Comparison of ENCODE assay signal across 8 cellular contexts in genomic region chr21:38660333-38661295, GRCh38.
DNase-seq lines count a peak whose midpoint lies in the region; ATAC-seq lines count a peak whose summit lies in the region.

No MANE protein-coding gene starts in this region.

- peaks cover 45% of the 10 kb centered on the region for H3K27me3 ChIP-seq in thymus (ENCODE audit: control insufficient read depth, insufficient read depth)

- H3K36me3 ChIP-seq in thymus (ENCODE audit: control insufficient read depth, insufficient read depth): no peaks in the 10 kb centered on the region

- no peaks in the 10 kb centered on the region for H3K36me3 Mint-ChIP-seq in T-helper 1 cell treated with Interleukin-12 subunit alpha and Interleukin-12 subunit beta and Interleukin-4 antibody, amounts not matched to agents 30 μg/mL and 1 μg/mL, for 36 hours (ENCODE audit: low read depth)

- H3K4me1 ChIP-seq in thymus (ENCODE audit: control insufficient read depth, insufficient read depth, low read length): peaks cover 14% of the 10 kb centered on the region

- peaks cover 4% of the 10 kb centered on the region for H3K4me1 Mint-ChIP-seq in T-helper 1 cell treated with Interleukin-12 subunit alpha and Interleukin-12 subunit beta and Interleukin-4 antibody, amounts not matched to agents 30 μg/mL and 1 μg/mL, for 36 hours (ENCODE audit: low read depth)

- DNase-seq in T-helper 1 cell: no peak
- DNase-seq in astrocyte of the hippocampus (ENCODE audit: low read depth, low spot score): peak; percentile 21
- DNase-seq in left lobe of liver (ENCODE audit: low spot score): no peak
- DNase-seq in dedifferentiated amniotic fluid mesenchymal stem cell (ENCODE audit: extremely low spot score): no peak
- no peak for DNase-seq in NCI-H446 (lab: John Stamatoyannopoulos, UW)

- no peaks in the 10 kb centered on the region for H3K9me3 Mint-ChIP-seq in T-helper 1 cell treated with Interleukin-12 subunit alpha and Interleukin-12 subunit beta and Interleukin-4 antibody, amounts not matched to agents 30 μg/mL and 1 μg/mL, for 36 hours

- no peaks in the 10 kb centered on the region for H3K9me3 ChIP-seq in thymus (ENCODE audit: control insufficient read depth)

- H3K4me3 Mint-ChIP-seq in T-helper 1 cell treated with Interleukin-12 subunit alpha and Interleukin-12 subunit beta and Interleukin-4 antibody, amounts not matched to agents 30 μg/mL and 1 μg/mL, for 36 hours: peak overlapping the region; percentile 37

- H3K27me3 Mint-ChIP-seq in T-helper 1 cell treated with Interleukin-12 subunit alpha and Interleukin-12 subunit beta and Interleukin-4 antibody, amounts not matched to agents 30 μg/mL and 1 μg/mL, for 36 hours (ENCODE audit: low read depth): peaks cover 68% of the 10 kb centered on the region

- H3K27ac ChIP-seq in thymus (ENCODE audit: low read depth): peak overlapping the region; percentile 74

- H3K27ac Mint-ChIP-seq in T-helper 1 cell treated with Interleukin-12 subunit alpha and Interleukin-12 subunit beta and Interleukin-4 antibody, amounts not matched to agents 30 μg/mL and 1 μg/mL, for 36 hours: no peak overlapping the region

- ATAC-seq in left lobe of liver: peak; percentile 44
- no peak for ATAC-seq in GM19324 (IDR thresholded peaks at IDR 0.05; ENCODE audit: low FRiP score, unreplicated experiment)

- H3K4me3 ChIP-seq in thymus (ENCODE audit: low read length): peak overlapping the region; percentile 43

- WGBS in thymus: 2% methylated on average over 121 of the region's 121 CpGs
